8 cellular contexts compared by ENCODE assay signal in genomic region chr14:74579447-74580274, GRCh38. TPM values are rescaled to one million over a fixed set of nuclear protein-coding genes. Genes with fewer than 3 reads are reported as not detected.
DNase-seq lines count a peak whose midpoint lies in the region; ATAC-seq and TF ChIP-seq lines count a peak whose summit lies in the region.

No MANE protein-coding gene starts in this region.

- intact Hi-C loops in activated CD4-positive, alpha-beta T cell treated with anti-CD3 and anti-CD28 coated beads for 36 hours (cut with DNase I, micrococcal nuclease), result loop anchor here in 1 of 2 experiments (1.0 kb wide), 1 partner anchor 39 kb away; no protein-coding TSS in a partner anchor

- CTCF ChIA-PET in activated CD4-positive, alpha-beta T cell treated with anti-CD3 and anti-CD28 coated beads for 36 hours (lab: Charles Lee), result interaction anchor here (0.9 to 1.3 kb wide), 3 partner anchors 34 to 54 kb away, joined by 4 to 6 read pairs (median 5); no protein-coding TSS in a partner anchor

- H3K36me3 Mint-ChIP-seq in activated CD4-positive, alpha-beta T cell treated with anti-CD3 and anti-CD28 coated beads for 36 hours (ENCODE audit: low read depth), result no peaks in the 10 kb centered on the region
- no peaks in the 10 kb centered on the region for H3K36me3 Mint-ChIP-seq in progenitor cell of endocrine pancreas (ENCODE audit: insufficient read depth)
- peaks cover 0 to 16% (median 8%) of the 10 kb centered on the region in 3 donors for H3K36me3 Mint-ChIP-seq in immature natural killer cell

- POLR2A ChIA-PET in activated CD4-positive, alpha-beta T cell treated with anti-CD3 and anti-CD28 coated beads for 36 hours (lab: Charles Lee), result no interaction called here

- no peaks in the 10 kb centered on the region for H3K27me3 Mint-ChIP-seq in activated CD4-positive, alpha-beta T cell treated with anti-CD3 and anti-CD28 coated beads for 36 hours
- peaks cover 51% of the 10 kb centered on the region for H3K27me3 Mint-ChIP-seq in stimulated activated naive CD8-positive, alpha-beta T cell treated with anti-CD3 and anti-CD28 coated beads, Interleukin-15, amount 100 ng/mL, for 72 hours
- peaks cover 5% of the 10 kb centered on the region for H3K27me3 Mint-ChIP-seq in progenitor cell of endocrine pancreas
- peaks cover 19 to 42% (median 22%) of the 10 kb centered on the region in 3 donors for H3K27me3 Mint-ChIP-seq in immature natural killer cell (ENCODE audit: low read depth in 3 of 3)

- peak; percentile 76 for DNase-seq in activated CD4-positive, alpha-beta T cell treated with anti-CD3 and anti-CD28 coated beads for 36 hours
- DNase-seq in activated CD4-positive, alpha-beta T cell treated with anti-CD3 and anti-CD28 coated beads, Interleukin-2, amount 50 U/mL, for 1 hour, result no peak
- DNase-seq in activated T-cell treated with anti-CD3 and anti-CD28 coated beads, Interleukin-2, amount 50 U/mL, for 48 hours, result peak; percentile 57 to 59
- DNase-seq in fibroblast of villous mesenchyme (ENCODE audit: low read depth), result peak; percentile 81
- DNase-seq in stimulated activated naive CD8-positive, alpha-beta T cell treated with anti-CD3 and anti-CD28 coated beads, Interleukin-15, amount 100 ng/mL, for 72 hours, result peak; percentile 59 to 83
- DNase-seq in progenitor cell of endocrine pancreas (ENCODE audit: low spot score, unreplicated experiment), result no peak
- DNase-seq in immature natural killer cell, result no peak

- no peak overlapping the region for H3K4me3 ChIP-seq in fibroblast of villous mesenchyme (ENCODE audit: low read depth, low read length)

- TF ChIP-seq CTCF in fibroblast of villous mesenchyme (IDR thresholded peaks at IDR 0.05; ENCODE audit: insufficient read depth, low read depth, low read length) (no peak), progenitor cell of endocrine pancreas (IDR thresholded peaks at IDR 0.05; ENCODE audit: unreplicated experiment) (no peak)

- ATAC-seq in activated CD4-positive, alpha-beta T cell treated with anti-CD3 and anti-CD28 coated beads for 36 hours, result peak; percentile 83
- ATAC-seq in stimulated activated naive CD8-positive, alpha-beta T cell treated with anti-CD3 and anti-CD28 coated beads, Interleukin-15, amount 100 ng/mL, for 72 hours, result peak; percentile 88
- no peak for ATAC-seq in GM18517 (IDR thresholded peaks at IDR 0.05; ENCODE audit: unreplicated experiment)

- peak overlapping the region; percentile 80 for H3K27ac Mint-ChIP-seq in activated CD4-positive, alpha-beta T cell treated with anti-CD3 and anti-CD28 coated beads for 36 hours
- peak overlapping the region; percentile 48 to 50 for H3K27ac Mint-ChIP-seq in stimulated activated naive CD8-positive, alpha-beta T cell treated with anti-CD3 and anti-CD28 coated beads, Interleukin-15, amount 100 ng/mL, for 72 hours
- H3K27ac Mint-ChIP-seq in progenitor cell of endocrine pancreas (no peak overlapping the region), immature natural killer cell (no peak overlapping the region)

- H3K9me3 Mint-ChIP-seq in activated CD4-positive, alpha-beta T cell treated with anti-CD3 and anti-CD28 coated beads for 36 hours (ENCODE audit: low read depth), result no peaks in the 10 kb centered on the region
- no peaks in the 10 kb centered on the region for H3K9me3 Mint-ChIP-seq in stimulated activated naive CD8-positive, alpha-beta T cell treated with anti-CD3 and anti-CD28 coated beads, Interleukin-15, amount 100 ng/mL, for 72 hours
- no peaks in the 10 kb centered on the region for H3K9me3 Mint-ChIP-seq in progenitor cell of endocrine pancreas (ENCODE audit: low read depth)
- no peaks in the 10 kb centered on the region for H3K9me3 Mint-ChIP-seq in immature natural killer cell

- H3K4me3 Mint-ChIP-seq in activated CD4-positive, alpha-beta T cell treated with anti-CD3 and anti-CD28 coated beads for 36 hours, result peak overlapping the region; percentile 7
- H3K4me3 Mint-ChIP-seq in stimulated activated naive CD8-positive, alpha-beta T cell treated with anti-CD3 and anti-CD28 coated beads, Interleukin-15, amount 100 ng/mL, for 72 hours, result peak overlapping the region; percentile 42 to 48
- H3K4me3 Mint-ChIP-seq in progenitor cell of endocrine pancreas (ENCODE audit: low read depth) (no peak overlapping the region), immature natural killer cell (no peak overlapping the region)

- H3K4me1 Mint-ChIP-seq in activated CD4-positive, alpha-beta T cell treated with anti-CD3 and anti-CD28 coated beads for 36 hours, result peaks cover 26% of the 10 kb centered on the region
- peaks cover 48% of the 10 kb centered on the region for H3K4me1 Mint-ChIP-seq in stimulated activated naive CD8-positive, alpha-beta T cell treated with anti-CD3 and anti-CD28 coated beads, Interleukin-15, amount 100 ng/mL, for 72 hours
- H3K4me1 Mint-ChIP-seq in progenitor cell of endocrine pancreas (ENCODE audit: low read depth) (no peaks in the 10 kb centered on the region), immature natural killer cell (peaks cover 2% of the 10 kb centered on the region in 2 donors)

RNA-seq across cellular contexts. Expression of gene LTBP2, which starts 32.4 kb away (rescaled TPM):
- total RNA-seq in activated CD4-positive, alpha-beta T cell treated with anti-CD3 and anti-CD28 coated beads for 36 hours, result under 1 TPM; 0.04 to 0.37 TPM
- total RNA-seq in fibroblast of villous mesenchyme, result 210 and 339 TPM in 2 replicates
- total RNA-seq in progenitor cell of endocrine pancreas, result 0.47 and 0.79 TPM in 2 replicates
- polyA plus RNA-seq in immature natural killer cell, result under 1 TPM; 0.29 to 0.66 (median 0.30) TPM

Comparison
In these comparisons a context has a peak if more than half of its experiments do, and no peak if none do; other contexts are left out.
1. DNase-seq: peak in activated CD4-positive, alpha-beta T cell treated with anti-CD3 and anti-CD28 coated beads for 36 hours (single experiment), activated T-cell treated with anti-CD3 and anti-CD28 coated beads, Interleukin-2, amount 50 U/mL, for 48 hours (2 of 2), fibroblast of villous mesenchyme (single experiment) and stimulated activated naive CD8-positive, alpha-beta T cell treated with anti-CD3 and anti-CD28 coated beads, Interleukin-15, amount 100 ng/mL, for 72 hours (2 of 2); none in activated CD4-positive, alpha-beta T cell treated with anti-CD3 and anti-CD28 coated beads, Interleukin-2, amount 50 U/mL, for 1 hour (single experiment), progenitor cell of endocrine pancreas (single experiment) and immature natural killer cell (0 of 3).
2. H3K27ac Mint-ChIP-seq: peak in activated CD4-positive, alpha-beta T cell treated with anti-CD3 and anti-CD28 coated beads for 36 hours (single experiment) and stimulated activated naive CD8-positive, alpha-beta T cell treated with anti-CD3 and anti-CD28 coated beads, Interleukin-15, amount 100 ng/mL, for 72 hours (2 of 2); none in progenitor cell of endocrine pancreas (single experiment) and immature natural killer cell (0 of 6).
3. H3K4me3 Mint-ChIP-seq: peak in activated CD4-positive, alpha-beta T cell treated with anti-CD3 and anti-CD28 coated beads for 36 hours (single experiment) and stimulated activated naive CD8-positive, alpha-beta T cell treated with anti-CD3 and anti-CD28 coated beads, Interleukin-15, amount 100 ng/mL, for 72 hours (2 of 2); none in progenitor cell of endocrine pancreas (single experiment) and immature natural killer cell (0 of 5).
4. RNA of gene LTBP2, which starts 32.4 kb away (total RNA-seq): 210 to 339 TPM in fibroblast of villous mesenchyme; 0.47 to 0.79 TPM in progenitor cell of endocrine pancreas and 0.04 to 0.37 TPM in activated CD4-positive, alpha-beta T cell treated with anti-CD3 and anti-CD28 coated beads for 36 hours; every median in the first group is over 100 times any median in the second.